9 cellular contexts compared by ENCODE assay signal in the genomic region with DNA sequence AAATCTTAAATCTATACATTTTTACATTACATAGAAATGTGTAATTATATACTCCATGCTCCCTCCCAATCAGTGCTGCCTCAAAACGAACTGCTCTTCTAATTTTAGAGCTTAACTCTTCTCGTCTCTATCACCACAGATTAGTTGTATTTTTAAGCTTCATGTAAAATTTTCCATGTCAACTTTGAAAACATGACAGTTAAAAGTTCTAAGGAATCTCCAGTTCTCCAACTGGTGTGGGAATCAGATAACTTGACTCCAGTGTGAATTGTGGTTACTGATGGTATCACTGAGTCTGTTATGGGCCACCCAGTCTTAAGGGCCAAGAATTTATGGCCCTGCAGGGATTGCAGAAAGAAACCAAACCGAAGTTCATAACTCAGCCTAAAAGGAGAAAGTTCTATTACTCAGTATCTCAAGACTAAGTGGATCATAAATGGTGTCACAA. TPM values are rescaled to one million over a fixed set of nuclear protein-coding genes. Genes with fewer than 3 reads are reported as not detected.
DNase-seq lines count a peak whose midpoint lies in the region; ATAC-seq and TF ChIP-seq lines count a peak whose summit lies in the region.
"Had no signal": no experiment of that assay in that cellular context is flagged by ENCODE, and none has a peak within 500 bp of the region (broad histone marks: within the 10 kb centered on the region; RNA-seq: fewer than 3 reads in every experiment).

No MANE protein-coding gene starts in this region.

- H3K4me1 Mint-ChIP-seq in CD4-positive, CD25-positive, alpha-beta regulatory T cell: peaks cover 27 to 60% (median 46%) of the 10 kb centered on the region in 4 donors
- H3K4me1 Mint-ChIP-seq in nephron: peaks cover 87% of the 10 kb centered on the region

- H3K4me1 ChIP-seq in CD4-positive, CD25-positive, alpha-beta regulatory T cell (ENCODE audit: control insufficient read depth, insufficient read depth, low read length, poor library complexity, severe bottlenecking): peaks cover 39% of the 10 kb centered on the region

- H3K27ac ChIP-seq in CD4-positive, CD25-positive, alpha-beta regulatory T cell (ENCODE audit: insufficient read depth, low read length, poor library complexity, severe bottlenecking): peak overlapping the region; percentile 98
- H3K27ac ChIP-seq in caudate nucleus (ENCODE audit: low read depth, low read length): peak overlapping the region; percentile 97

- peak overlapping the region; percentile 94 for H3K4me3 ChIP-seq in CD4-positive, CD25-positive, alpha-beta regulatory T cell (ENCODE audit: low read depth, low read length)

- H3K36me3 Mint-ChIP-seq in CD4-positive, CD25-positive, alpha-beta regulatory T cell: no peaks in the 10 kb centered on the region
- H3K36me3 Mint-ChIP-seq in nephron (ENCODE audit: low read depth): peaks cover 3% of the 10 kb centered on the region

- no peak for TF ChIP-seq CTCF in nephron (IDR thresholded peaks at IDR 0.05; ENCODE audit: unreplicated experiment in 3 of 3)

- no peaks in the 10 kb centered on the region for H3K36me3 ChIP-seq in CD4-positive, CD25-positive, alpha-beta regulatory T cell (ENCODE audit: control insufficient read depth, insufficient read depth, low read length)

- DNase-seq in CD4-positive, CD25-positive, alpha-beta regulatory T cell: no peak
- DNase-seq in M059J (ENCODE audit: low read depth): peak; percentile 71
- DNase-seq in caudate nucleus (lab: John Stamatoyannopoulos, UW): no peak
- DNase-seq in germinal center (ENCODE audit: low spot score): no peak
- no peak for DNase-seq in pons (ENCODE audit: low spot score)
- DNase-seq in activated gamma-delta T cell treated with Interleukin-2 at 50 U/mL for 16 hours: no peak
- DNase-seq in DMS53 treated with DMSO at 0.1 percent for 48 hours (lab: John Stamatoyannopoulos, UW; ENCODE audit: unreplicated experiment): no peak
- DNase-seq: activated CD8-positive, alpha-beta memory T cell treated with anti-CD3 and anti-CD28 coated beads, Interleukin-2, amount 50 U/mL, for 4 hours had no signal

- H3K9me3 ChIP-seq in CD4-positive, CD25-positive, alpha-beta regulatory T cell (ENCODE audit: control insufficient read depth in 2 of 2, low read length in 2 of 2): no peaks in the 10 kb centered on the region

- peak overlapping the region; percentile 93 to 100 (median 98) for H3K4me3 Mint-ChIP-seq in CD4-positive, CD25-positive, alpha-beta regulatory T cell
- H3K4me3 Mint-ChIP-seq in nephron: peak overlapping the region; percentile 99 to 100 (median 99)

- H3K9me3 Mint-ChIP-seq in CD4-positive, CD25-positive, alpha-beta regulatory T cell: no peaks in the 10 kb centered on the region
- no peaks in the 10 kb centered on the region for H3K9me3 Mint-ChIP-seq in nephron

- H3K27ac Mint-ChIP-seq in CD4-positive, CD25-positive, alpha-beta regulatory T cell: peak overlapping the region in 1 of 3 donors; percentile 100
- peak overlapping the region; percentile 99 to 100 (median 100) for H3K27ac Mint-ChIP-seq in nephron

- no peaks in the 10 kb centered on the region for H3K27me3 ChIP-seq in CD4-positive, CD25-positive, alpha-beta regulatory T cell (ENCODE audit: control insufficient read depth, insufficient read depth, low read length)

- no peaks in the 10 kb centered on the region for H3K27me3 Mint-ChIP-seq in CD4-positive, CD25-positive, alpha-beta regulatory T cell
- H3K27me3 Mint-ChIP-seq in nephron (ENCODE audit: low read depth): no peaks in the 10 kb centered on the region

- no peak for ATAC-seq in CD4-positive, CD25-positive, alpha-beta regulatory T cell (ENCODE audit: low read depth in 2 of 2)

RNA-seq across cellular contexts. Expression of gene KMT2E, which starts 31.7 kb away (rescaled TPM):
- 360 TPM for total RNA-seq in CD4-positive, CD25-positive, alpha-beta regulatory T cell
- polyA plus RNA-seq in CD4-positive, CD25-positive, alpha-beta regulatory T cell: 100 to 1,000 TPM; 146 to 197 (median 177) TPM
- total RNA-seq in M059J (2014; rRNA removed; shearing (Covaris generic)): 41.5 and 43.6 TPM in 2 replicates
